21 cellular contexts compared by ENCODE assay signal in genomic region chr6:47599512-47599911, GRCh38.
DNase-seq lines count a peak whose midpoint lies in the region; ATAC-seq and TF ChIP-seq lines count a peak whose summit lies in the region.
"Had no signal": no experiment of that assay in that cellular context is flagged by ENCODE, and none has a peak within 500 bp of the region (broad histone marks: within the 10 kb centered on the region; RNA-seq: fewer than 3 reads in every experiment).

No MANE protein-coding gene starts in this region.

- BruUV-seq in PC-9 (replicated peaks; lab: Mats Ljungman, UMichigan) (no TSS peak), OCI-LY7 (replicated peaks; lab: Mats Ljungman, UMichigan) (no TSS peak)

- TF ChIP-seq CTCF in PC-9 (conservative IDR thresholded peaks at IDR 0.05), result no peak
- no peak for TF ChIP-seq CTCF in OCI-LY7 (conservative IDR thresholded peaks at IDR 0.05; ENCODE audit: low read length)

- no peak for TF ChIP-seq POLR2A in GM18505 (IDR thresholded peaks at IDR 0.05; ENCODE audit: borderline replicate concordance, extremely low read depth, insufficient read depth, insufficient read length)

- POLR2A ChIA-PET in PC-9 (lab: Charles Lee; ENCODE audit: unreplicated experiment), result no interaction called here
- POLR2A ChIA-PET in OCI-LY7 (lab: Charles Lee), result interaction anchor here (0.6 to 1.8 kb wide), 2 partner anchors 26 to 121 kb away, joined by 3 to 5 read pairs; no protein-coding TSS in a partner anchor
- POLR2A ChIA-PET in activated CD4-positive, alpha-beta memory T cell treated with anti-CD3 and anti-CD28 coated beads for 36 hours (lab: Charles Lee), result interaction anchor here (0.6 kb wide), 1 partner anchor 185 kb away, joined by 3 read pairs; no protein-coding TSS in a partner anchor

- no peaks in the 10 kb centered on the region for H3K27me3 ChIP-seq in PC-9 (ENCODE audit: insufficient read depth, low read depth)
- H3K27me3 ChIP-seq: BLaER1 had no signal

- H3K27me3 Mint-ChIP-seq in activated CD4-positive, alpha-beta memory T cell treated with anti-CD3 and anti-CD28 coated beads for 36 hours, result no peaks in the 10 kb centered on the region
- H3K27me3 Mint-ChIP-seq: B cell; CD4-positive, CD25-positive, alpha-beta regulatory T cell had no signal

- peaks cover 15% of the 10 kb centered on the region for H3K4me1 ChIP-seq in PC-9 (replicated peaks; ENCODE audit: insufficient read depth)
- no peaks in the 10 kb centered on the region for H3K4me1 ChIP-seq in OCI-LY7 (ENCODE audit: insufficient read depth, low read length, poor library complexity, severe bottlenecking)
- H3K4me1 ChIP-seq: BLaER1 had no signal

- H3K27ac Mint-ChIP-seq in stimulated activated effector memory CD8-positive, alpha-beta T cell treated with anti-CD3 and anti-CD28 coated beads, Interleukin-12 subunit alpha, Interleukin-12 subunit beta, amount 100 ng/mL, for 72 hours, result no peak overlapping the region
- no peak overlapping the region for H3K27ac Mint-ChIP-seq in activated CD4-positive, alpha-beta memory T cell treated with anti-CD3 and anti-CD28 coated beads for 36 hours
- H3K27ac Mint-ChIP-seq: B cell; CD4-positive, CD25-positive, alpha-beta regulatory T cell; CD8-positive, alpha-beta T cell; GM23338; H9 had no signal

- peak; percentile 77 for ATAC-seq in GM18502 (IDR thresholded peaks at IDR 0.05; ENCODE audit: poor library complexity, unreplicated experiment)
- ATAC-seq in HG02885 (IDR thresholded peaks at IDR 0.05; ENCODE audit: poor library complexity, unreplicated experiment), result peak; percentile 62
- ATAC-seq in stimulated activated effector memory CD8-positive, alpha-beta T cell treated with anti-CD3 and anti-CD28 coated beads, Interleukin-12 subunit alpha, Interleukin-12 subunit beta, amount 100 ng/mL, for 72 hours, result peak; percentile 47
- no peak for ATAC-seq in GM18505 (IDR thresholded peaks at IDR 0.05; ENCODE audit: unreplicated experiment)
- ATAC-seq: CD8-positive, alpha-beta T cell; GM12878; GM23338; HCT116 had no signal

- CTCF ChIA-PET in PC-9 (lab: Charles Lee), result no interaction called here
- CTCF ChIA-PET in OCI-LY7 (lab: Charles Lee; ENCODE audit: unreplicated experiment), result no interaction called here
- CTCF ChIA-PET in activated CD4-positive, alpha-beta memory T cell treated with anti-CD3 and anti-CD28 coated beads for 36 hours (lab: Charles Lee), result no interaction called here

- H3K9me3 ChIP-seq in PC-9 (ENCODE audit: insufficient read depth, low read depth), result no peaks in the 10 kb centered on the region
- no peaks in the 10 kb centered on the region for H3K9me3 ChIP-seq in OCI-LY7 (ENCODE audit: low read length)
- H3K9me3 ChIP-seq: BLaER1, Caco-2 had no signal

- H3K9me3 Mint-ChIP-seq in stimulated activated effector memory CD8-positive, alpha-beta T cell treated with anti-CD3 and anti-CD28 coated beads, Interleukin-12 subunit alpha, Interleukin-12 subunit beta, amount 100 ng/mL, for 72 hours, result no peaks in the 10 kb centered on the region
- H3K9me3 Mint-ChIP-seq in activated CD4-positive, alpha-beta memory T cell treated with anti-CD3 and anti-CD28 coated beads for 36 hours, result no peaks in the 10 kb centered on the region
- H3K9me3 Mint-ChIP-seq: CD8-positive, alpha-beta T cell; GM23338 had no signal

- H3K4me2 ChIP-seq in PC-9 (no peak overlapping the region), OCI-LY7 (ENCODE audit: low read length) (no peak overlapping the region)
- H3K4me2 ChIP-seq: BLaER1, GM23338 had no signal

- no peaks in the 10 kb centered on the region for H3K4me1 Mint-ChIP-seq in stimulated activated effector memory CD8-positive, alpha-beta T cell treated with anti-CD3 and anti-CD28 coated beads, Interleukin-12 subunit alpha, Interleukin-12 subunit beta, amount 100 ng/mL, for 72 hours
- H3K4me1 Mint-ChIP-seq in activated CD4-positive, alpha-beta memory T cell treated with anti-CD3 and anti-CD28 coated beads for 36 hours (ENCODE audit: low read depth), result peaks cover 3% of the 10 kb centered on the region
- H3K4me1 Mint-ChIP-seq: B cell, GM23338, H9 had no signal

- H3K4me3 ChIP-seq in PC-9 (no peak overlapping the region), OCI-LY7 (ENCODE audit: low read depth, low read length, poor library complexity, severe bottlenecking) (no peak overlapping the region)
- H3K4me3 ChIP-seq: BLaER1, GM12878, GM23338 had no signal

- H2AFZ ChIP-seq in PC-9 (no peak overlapping the region), OCI-LY7 (ENCODE audit: low read length) (no peak overlapping the region)
- H2AFZ ChIP-seq: GM23338 had no signal

- H3K36me3 ChIP-seq in PC-9 (ENCODE audit: low read depth) (peaks cover 42% of the 10 kb centered on the region; the same call in 1 of the 2 replicates), OCI-LY7 (ENCODE audit: insufficient read depth, low read length) (peaks cover 89% of the 10 kb centered on the region)

- peaks cover 6% of the 10 kb centered on the region for H3F3A ChIP-seq in PC-9 (ENCODE audit: insufficient read depth, low read depth)

- H3K79me2 ChIP-seq in PC-9 (ENCODE audit: low read depth), result no peaks in the 10 kb centered on the region
- H3K79me2 ChIP-seq in OCI-LY7 (ENCODE audit: insufficient read depth, low read depth, low read length), result no peaks in the 10 kb centered on the region

- H3K4me3 Mint-ChIP-seq in stimulated activated effector memory CD8-positive, alpha-beta T cell treated with anti-CD3 and anti-CD28 coated beads, Interleukin-12 subunit alpha, Interleukin-12 subunit beta, amount 100 ng/mL, for 72 hours, result no peak overlapping the region
- no peak overlapping the region for H3K4me3 Mint-ChIP-seq in activated CD4-positive, alpha-beta memory T cell treated with anti-CD3 and anti-CD28 coated beads for 36 hours
- H3K4me3 Mint-ChIP-seq: B cell; CD4-positive, CD25-positive, alpha-beta regulatory T cell; CD8-positive, alpha-beta T cell; GM23338; H9 had no signal

- H4K20me1 ChIP-seq in PC-9 (ENCODE audit: insufficient read depth) (no peaks in the 10 kb centered on the region), OCI-LY7 (ENCODE audit: insufficient read depth, low read length) (no peaks in the 10 kb centered on the region)
- H4K20me1 ChIP-seq: BLaER1 had no signal

- intact Hi-C loops in PC-9 (cut with micrococcal nuclease; ENCODE audit: unreplicated experiment) (no loop called here), OCI-LY7 (cut with micrococcal nuclease; ENCODE audit: unreplicated experiment) (no loop called here)
- intact Hi-C loops in activated CD4-positive, alpha-beta memory T cell treated with anti-CD3 and anti-CD28 coated beads for 36 hours (cut with micrococcal nuclease), result loop anchor here (5.0 kb wide), 1 partner anchor 122 kb away; the partner anchor contains the start of gene CD2AP

- DNase-seq in PC-9 (no peak), OCI-LY7 (ENCODE audit: low spot score) (no peak)
- DNase-seq in stimulated activated effector memory CD8-positive, alpha-beta T cell treated with anti-CD3 and anti-CD28 coated beads, Interleukin-12 subunit alpha, Interleukin-12 subunit beta, amount 100 ng/mL, for 72 hours (ENCODE audit: low spot score in 2 of 2), result no peak
- DNase-seq in activated CD4-positive, alpha-beta memory T cell treated with anti-CD3 and anti-CD28 coated beads for 36 hours, result no peak
- DNase-seq: Caco-2; CD4-positive, CD25-positive, alpha-beta regulatory T cell; CD8-positive, alpha-beta T cell; DMS79; EL; GDM1; H9 had no signal

- H3K9me2 ChIP-seq in PC-9 (ENCODE audit: insufficient read depth) (no peaks in the 10 kb centered on the region), OCI-LY7 (ENCODE audit: insufficient read depth, low read length) (no peaks in the 10 kb centered on the region)

- H3K36me3 Mint-ChIP-seq in stimulated activated effector memory CD8-positive, alpha-beta T cell treated with anti-CD3 and anti-CD28 coated beads, Interleukin-12 subunit alpha, Interleukin-12 subunit beta, amount 100 ng/mL, for 72 hours, result peaks cover 54% of the 10 kb centered on the region
- H3K36me3 Mint-ChIP-seq in activated CD4-positive, alpha-beta memory T cell treated with anti-CD3 and anti-CD28 coated beads for 36 hours, result peaks cover 24% of the 10 kb centered on the region

- H3K27ac ChIP-seq in PC-9 (0 out of 2 replicates have a peak overlapping the region, but pooled peaks have one; percentile 16), OCI-LY7 (ENCODE audit: low read depth, low read length, poor library complexity, severe bottlenecking) (no peak overlapping the region)
- H3K27ac ChIP-seq: 22Rv1, BLaER1, C4-2B had no signal
